ENCODE assay signal across 8 cellular contexts in genomic region chr12:120687570-120688289, GRCh38. TPM values are rescaled to one million over a fixed set of nuclear protein-coding genes. Genes with fewer than 3 reads are reported as not detected.
DNase-seq lines count a peak whose midpoint lies in the region; ATAC-seq and TF ChIP-seq lines count a peak whose summit lies in the region.

No MANE protein-coding gene starts in this region.

- no peak for ATAC-seq in lower lobe of right lung

- H3K27ac ChIP-seq in brain microvascular endothelial cell (peak overlapping the region; percentile 98), lower lobe of right lung (peak overlapping the region; percentile 92), stomach (peak overlapping the region; percentile 88 to 96 (median 94))

- no peak for TF ChIP-seq POLR2A in stomach (IDR thresholded peaks at IDR 0.05)

- intact Hi-C loops in lower lobe of right lung (cut with DNase I), result no loop called here
- intact Hi-C loops in stomach (cut with DNase I; ENCODE audit: low total_unique reads), result no loop called here

- no peaks in the 10 kb centered on the region for H3K27me3 ChIP-seq in GM06990 (replicated peaks; ENCODE audit: control insufficient read depth, insufficient read depth, low read length)
- no peaks in the 10 kb centered on the region for H3K27me3 ChIP-seq in brain microvascular endothelial cell (replicated peaks)
- no peaks in the 10 kb centered on the region for H3K27me3 ChIP-seq in lower lobe of right lung (ENCODE audit: low read depth)
- no peaks in the 10 kb centered on the region for H3K27me3 ChIP-seq in stomach

- in situ Hi-C loops in brain microvascular endothelial cell (cut with HindIII; ENCODE audit: low pct_ligation_motif_present, low sequenced_read_pairs), result no loop called here

- H3K4me1 ChIP-seq in lower lobe of right lung, result peaks cover 55% of the 10 kb centered on the region
- peaks cover 47 to 61% (median 55%) of the 10 kb centered on the region in 4 donors for H3K4me1 ChIP-seq in stomach

- TF ChIP-seq EP300 in stomach (IDR thresholded peaks at IDR 0.05), result no peak

- H3K36me3 ChIP-seq in GM06990 (ENCODE audit: control insufficient read depth, insufficient read depth, low read length) (no peaks in the 10 kb centered on the region; the same call in 1 of the 2 replicates), brain microvascular endothelial cell (replicated peaks) (no peaks in the 10 kb centered on the region), lower lobe of right lung (no peaks in the 10 kb centered on the region), stomach (no peaks in the 10 kb centered on the region)

- 0 to 1% (median 0%) methylated on average over 20 to 31 of the region's 31 CpGs for whole genome bisulfite sequencing in stomach, 5 donors

- H3K9me3 ChIP-seq in lower lobe of right lung (no peaks in the 10 kb centered on the region), stomach (no peaks in the 10 kb centered on the region)

- DNase-seq in GM06990 (ENCODE audit: extremely low read depth, insufficient read length) (no peak), RKO (ENCODE audit: low spot score) (peak; percentile 46), brain microvascular endothelial cell (no peak), lower lobe of right lung (peak; percentile 59), stomach (no peak), SK-N-DZ (ENCODE audit: low spot score) (no peak), GF-D8 (lab: John Stamatoyannopoulos, UW) (no peak), KG1 (lab: John Stamatoyannopoulos, UW) (no peak)

- TF ChIP-seq CTCF in GM06990 (IDR thresholded peaks at IDR 0.05; ENCODE audit: insufficient read depth, low read length, poor library complexity, severe bottlenecking) (no peak), brain microvascular endothelial cell (IDR thresholded peaks at IDR 0.05; ENCODE audit: low read depth, low read length, missing control alignments) (no peak), lower lobe of right lung (IDR thresholded peaks at IDR 0.05) (no peak), stomach (IDR thresholded peaks at IDR 0.05) (no peak)

- peak overlapping the region; percentile 87 for H3K4me3 ChIP-seq in GM06990 (replicated peaks; ENCODE audit: low read depth, low read length)
- peak overlapping the region; percentile 82 for H3K4me3 ChIP-seq in brain microvascular endothelial cell (ENCODE audit: low read depth, low read length)
- peak overlapping the region; percentile 94 for H3K4me3 ChIP-seq in lower lobe of right lung
- H3K4me3 ChIP-seq in stomach, result peak overlapping the region; percentile 69 to 99 (median 90)

RNA-seq across cellular contexts. Expression of gene MLEC, which starts 0.8 kb away (rescaled TPM):
- total RNA-seq in lower lobe of right lung (98.1 TPM), stomach (1,000 to 10,000 TPM in 1 of 5 donors, 10 to 100 TPM in 4; 22.2 to 1,695 (median 86.6) TPM)
- polyA plus RNA-seq in stomach, result 10 to 100 TPM; 15.1 to 28.4 (median 17.1) TPM
- 74.0 and 94.2 TPM in 2 replicates for polyA plus RNA-seq in SK-N-DZ (2014; cell fraction: cytosol; rRNA removed)
- polyA plus RNA-seq in SK-N-DZ (2014; cell fraction: nucleus; rRNA removed), result 49.1 and 55.5 TPM in 2 replicates

RNA-seq across cellular contexts. Expression of gene UNC119B, which starts 22.5 kb away (rescaled TPM):
- total RNA-seq in lower lobe of right lung (27.1 TPM), stomach (10 to 100 TPM in 4 of 5 donors, 1 to 10 TPM in 1; 8.2 to 26.8 (median 19.7) TPM)
- 10 to 100 TPM in 2 of 3 donors, 1 to 10 TPM in 1; 9.6 to 14.6 (median 12.5) TPM for polyA plus RNA-seq in stomach
- polyA plus RNA-seq in SK-N-DZ (2014; cell fraction: cytosol; rRNA removed), result 32.6 TPM in 2 replicates
- polyA plus RNA-seq in SK-N-DZ (2014; cell fraction: nucleus; rRNA removed), result 22.6 and 23.9 TPM in 2 replicates

RNA-seq across cellular contexts. Expression of gene ACADS, which starts 37.9 kb away (rescaled TPM):
- total RNA-seq in lower lobe of right lung (24.4 TPM), stomach (100 to 1,000 TPM in 2 of 5 donors, 10 to 100 TPM in 3; 16.5 to 313 (median 28.5) TPM)
- 10 to 100 TPM; 31.1 to 60.6 (median 46.3) TPM for polyA plus RNA-seq in stomach
- 9.8 and 12.4 TPM in 2 replicates for polyA plus RNA-seq in SK-N-DZ (2014; cell fraction: cytosol; rRNA removed)
- 43.7 and 49.1 TPM in 2 replicates for polyA plus RNA-seq in SK-N-DZ (2014; cell fraction: nucleus; rRNA removed)

RNA-seq across cellular contexts. Expression of gene CABP1, which starts 47.3 kb away (rescaled TPM):
- 0.30 TPM for total RNA-seq in lower lobe of right lung
- total RNA-seq in stomach, result 1 to 10 TPM in 2 of 5 donors, not detected in 3; 1.1 to 2.0 TPM
- 1 to 10 TPM; 1.5 to 2.4 (median 2.0) TPM for polyA plus RNA-seq in stomach
- polyA plus RNA-seq in SK-N-DZ (2014; cell fraction: cytosol; rRNA removed), result not detected in 2 replicates
- 1.2 TPM in 1 of 2 replicates, not detected in the other for polyA plus RNA-seq in SK-N-DZ (2014; cell fraction: nucleus; rRNA removed)

Comparison
In these comparisons a context has a peak if more than half of its experiments do, and no peak if none do; other contexts are left out.
1. DNase-seq: peak in RKO (single experiment) and lower lobe of right lung (single experiment); none in GM06990 (single experiment), brain microvascular endothelial cell (single experiment), stomach (single experiment), SK-N-DZ (single experiment), GF-D8 (single experiment) and KG1 (single experiment).
2. Peak in every context shown above with its lines, with median percentiles within 50 percentile points of each other: H3K4me3 ChIP-seq and H3K27ac ChIP-seq.